ENCODE assay signal across 11 cellular contexts in genomic region chr14:103542545-103543088, GRCh38.
DNase-seq lines count a peak whose midpoint lies in the region; ATAC-seq and TF ChIP-seq lines count a peak whose summit lies in the region.
"Had no signal": no experiment of that assay in that cellular context is flagged by ENCODE, and none has a peak within 500 bp of the region (broad histone marks: within the 10 kb centered on the region; RNA-seq: fewer than 3 reads in every experiment).

No MANE protein-coding gene starts in this region.

- TF ChIP-seq CTCF in nephron progenitor cell (IDR thresholded peaks at IDR 0.05) = no peak

- no peaks in the 10 kb centered on the region for H3K27me3 Mint-ChIP-seq in nephron progenitor cell (ENCODE audit: low read depth, poor library complexity)

- H3K4me3 Mint-ChIP-seq in nephron progenitor cell = no peak overlapping the region

- no peak overlapping the region for H3K27ac Mint-ChIP-seq in nephron progenitor cell

- H3K36me3 Mint-ChIP-seq in nephron progenitor cell (ENCODE audit: low read depth) = no peaks in the 10 kb centered on the region

- ATAC-seq in HG03280 (IDR thresholded peaks at IDR 0.05; ENCODE audit: unreplicated experiment) (no peak), GM18870 (IDR thresholded peaks at IDR 0.05; ENCODE audit: unreplicated experiment) (no peak), GM21723 (IDR thresholded peaks at IDR 0.05; ENCODE audit: unreplicated experiment) (no peak)
- ATAC-seq: gastrocnemius medialis had no signal

- DNase-seq in Ammon's horn (ENCODE audit: low spot score) (peak; percentile 95), NCI-H146 (lab: John Stamatoyannopoulos, UW) (peak; percentile 99), epithelial cell of prostate (ENCODE audit: low read depth, low spot score) (no peak), nephron progenitor cell (peak; percentile 57), NCI-H1048 (lab: John Stamatoyannopoulos, UW) (no peak)
- DNase-seq: Caco-2; gastrocnemius medialis; stimulated activated CD4-positive, alpha-beta T cell treated with anti-CD3 and anti-CD28 coated beads, Interleukin-2, amount 100 ng/mL, for 48 hours had no signal

- H3K27ac ChIP-seq in epithelial cell of prostate = peak overlapping the region; percentile 99

- H3K9me3 Mint-ChIP-seq in nephron progenitor cell = no peaks in the 10 kb centered on the region

- peaks cover 6% of the 10 kb centered on the region for H3K4me1 Mint-ChIP-seq in nephron progenitor cell

Comparison
In these comparisons a context has a peak if more than half of its experiments do, and no peak if none do; other contexts are left out.
1. DNase-seq: peak in Ammon's horn (single experiment), NCI-H146 (single experiment) and nephron progenitor cell (single experiment); none in epithelial cell of prostate (single experiment) and NCI-H1048 (single experiment).